1 cellular context compared by ENCODE assay signal in the genomic region with DNA sequence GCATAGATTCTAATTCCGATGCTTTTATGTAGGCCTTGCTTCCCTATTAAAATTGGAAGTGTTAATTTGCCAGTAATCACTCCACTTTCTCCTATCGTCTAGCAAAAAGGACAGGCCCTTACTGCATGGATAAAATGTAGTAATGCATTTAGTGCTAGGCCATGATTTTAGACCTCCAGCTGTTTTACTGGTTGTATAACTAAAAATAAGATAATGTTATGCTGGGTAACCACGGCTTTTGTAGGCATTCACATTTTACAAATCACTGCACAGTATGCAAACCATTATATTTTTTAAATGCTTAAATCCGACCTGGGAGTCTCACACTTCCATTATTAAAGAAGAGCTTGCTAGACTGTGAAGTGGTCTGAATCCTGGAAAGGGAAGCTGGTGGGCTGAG.
TF ChIP-seq lines count a peak whose summit lies in the region.

No MANE protein-coding gene starts in this region.

TF ChIP-seq in HEK293, 187 proteins besides CTCF, POLR2A, EP300 and RAD21 (continued from another document):
- TF ChIP-seq, protein P1, sequence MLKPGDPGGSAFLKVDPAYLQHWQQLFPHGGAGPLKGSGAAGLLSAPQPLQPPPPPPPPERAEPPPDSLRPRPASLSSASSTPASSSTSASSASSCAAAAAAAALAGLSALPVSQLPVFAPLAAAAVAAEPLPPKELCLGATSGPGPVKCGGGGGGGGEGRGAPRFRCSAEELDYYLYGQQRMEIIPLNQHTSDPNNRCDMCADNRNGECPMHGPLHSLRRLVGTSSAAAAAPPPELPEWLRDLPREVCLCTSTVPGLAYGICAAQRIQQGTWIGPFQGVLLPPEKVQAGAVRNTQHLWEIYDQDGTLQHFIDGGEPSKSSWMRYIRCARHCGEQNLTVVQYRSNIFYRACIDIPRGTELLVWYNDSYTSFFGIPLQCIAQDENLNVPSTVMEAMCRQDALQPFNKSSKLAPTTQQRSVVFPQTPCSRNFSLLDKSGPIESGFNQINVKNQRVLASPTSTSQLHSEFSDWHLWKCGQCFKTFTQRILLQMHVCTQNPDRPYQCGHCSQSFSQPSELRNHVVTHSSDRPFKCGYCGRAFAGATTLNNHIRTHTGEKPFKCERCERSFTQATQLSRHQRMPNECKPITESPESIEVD (tag by site-specific recombination; IDR thresholded peaks at IDR 0.05): peak; percentile 52
- TF ChIP-seq ZNF548 (tag by site-specific recombination; IDR thresholded peaks at IDR 0.05): no peak
- TF ChIP-seq, protein P2, sequence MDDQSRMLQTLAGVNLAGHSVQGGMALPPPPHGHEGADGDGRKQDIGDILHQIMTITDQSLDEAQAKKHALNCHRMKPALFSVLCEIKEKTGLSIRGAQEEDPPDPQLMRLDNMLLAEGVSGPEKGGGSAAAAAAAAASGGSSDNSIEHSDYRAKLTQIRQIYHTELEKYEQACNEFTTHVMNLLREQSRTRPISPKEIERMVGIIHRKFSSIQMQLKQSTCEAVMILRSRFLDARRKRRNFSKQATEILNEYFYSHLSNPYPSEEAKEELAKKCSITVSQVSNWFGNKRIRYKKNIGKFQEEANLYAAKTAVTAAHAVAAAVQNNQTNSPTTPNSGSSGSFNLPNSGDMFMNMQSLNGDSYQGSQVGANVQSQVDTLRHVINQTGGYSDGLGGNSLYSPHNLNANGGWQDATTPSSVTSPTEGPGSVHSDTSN (CRISPR knock-in tag; IDR thresholded peaks at IDR 0.05): no peak
- 0 out of 2 replicates have a peak, but pooled peaks have one; percentile 32 for TF ChIP-seq ZNF561 (tag by site-specific recombination; IDR thresholded peaks at IDR 0.05; ENCODE audit: borderline replicate concordance)
- TF ChIP-seq ZNF701 (tag by site-specific recombination; IDR thresholded peaks at IDR 0.05): no peak
